In the genomic region with DNA sequence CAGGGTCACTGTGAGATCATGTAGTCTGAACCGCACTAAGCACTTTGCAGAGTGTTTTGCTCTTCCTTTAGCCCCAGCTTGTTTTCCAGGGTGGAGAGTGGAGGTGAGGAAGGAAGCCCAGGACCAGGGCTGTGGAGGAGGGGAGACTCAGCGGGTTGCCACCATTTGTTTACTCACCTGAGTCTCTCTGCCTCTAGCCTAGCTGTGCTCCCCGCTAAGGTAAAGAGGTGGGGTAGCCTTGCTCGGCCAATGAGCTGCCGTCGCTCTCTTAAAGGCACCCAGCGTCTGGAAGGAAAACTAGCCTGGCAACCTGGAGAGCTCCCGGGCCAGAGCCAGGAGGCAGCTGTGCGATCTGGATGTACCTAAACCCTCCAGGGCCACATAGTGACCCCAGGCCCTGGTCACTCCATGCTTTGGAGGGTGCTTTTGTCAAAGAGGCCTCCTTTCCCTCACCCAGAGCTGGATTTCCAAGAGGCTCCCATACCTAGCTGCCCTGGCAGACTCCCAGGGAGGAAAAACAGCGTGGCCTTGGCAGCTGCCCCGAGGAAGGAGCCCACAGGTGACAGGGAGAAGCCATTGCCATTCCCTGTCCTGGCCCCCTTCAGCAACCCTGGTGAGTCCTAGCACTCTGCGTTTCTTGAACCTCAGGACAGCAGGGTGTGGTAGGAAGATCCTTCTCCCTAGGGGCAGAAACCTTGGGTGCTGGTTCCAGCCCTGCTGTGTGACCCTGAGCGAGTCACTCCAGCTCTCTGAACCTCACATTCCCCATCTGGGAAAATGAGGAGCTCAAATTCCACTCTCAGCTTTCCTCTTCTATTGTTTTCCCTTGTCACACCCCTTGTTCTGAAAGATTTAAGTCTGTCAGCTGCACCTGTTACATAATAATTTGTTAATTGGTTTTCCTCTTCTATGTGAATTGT, we compare ENCODE assay signal across 11 cellular contexts. TPM values are rescaled to one million over a fixed set of nuclear protein-coding genes. Genes with fewer than 3 reads are reported as not detected.
DNase-seq lines count a peak whose midpoint lies in the region; ATAC-seq, FAIRE-seq and TF ChIP-seq lines count a peak whose summit lies in the region.
"Had no signal": no experiment of that assay in that cellular context is flagged by ENCODE, and none has a peak within 500 bp of the region (broad histone marks: within the 10 kb centered on the region; RNA-seq: fewer than 3 reads in every experiment).

No MANE protein-coding gene starts in this region.

- H3K23ac ChIP-seq in H1 (ENCODE audit: insufficient read length) = no peak overlapping the region

- H3K4me1 ChIP-seq in H1 (replicated peaks in 1 of 4; ENCODE audit: control insufficient read depth in 3 of 4, insufficient read depth in 4 of 4, low read length in 3 of 4) (peaks cover 12 to 33% (median 23%) of the 10 kb centered on the region in 4 experiments), muscle layer of duodenum (ENCODE audit: control insufficient read depth in 1 of 2, insufficient read depth in 2 of 2, low read length in 2 of 2) (peaks cover 0 to 19% of the 10 kb centered on the region in 2 donors)

- peak overlapping the region; percentile 74 for H4K5ac ChIP-seq in H1 (ENCODE audit: insufficient read length, low read depth, low read length)

- peak in 1 of 2 experiments; percentile 62; a peak in 2 of 3 replicates for TF ChIP-seq POLR2A in H1 (IDR thresholded peaks at IDR 0.05; ENCODE audit: control extremely low read depth in 1 of 2, low read depth in 2 of 2, low read length in 2 of 2)

- H3K4ac ChIP-seq in H1 (replicated peaks; ENCODE audit: insufficient read length, low read depth, low read length) = peak overlapping the region; percentile 7

- no peak for TF ChIP-seq CTCF in H1 (IDR thresholded peaks at IDR 0.05; ENCODE audit: control extremely low read depth in 1 of 3, insufficient read depth in 1 of 3, low read depth in 1 of 3, low read length in 3 of 3)
- TF ChIP-seq CTCF in osteocyte (IDR thresholded peaks at IDR 0.05) = no peak

- H3K79me2 ChIP-seq in H1 (ENCODE audit: control insufficient read depth in 1 of 2, insufficient read depth in 2 of 2, low read length in 2 of 2) = peaks cover 0 to 16% of the 10 kb centered on the region in 2 experiments; a peak in 2 of 4 replicates

- peak overlapping the region; percentile 79; the same call in 1 of the 2 replicates for H2BK5ac ChIP-seq in H1 (ENCODE audit: low read depth, low read length)

- H2AK5ac ChIP-seq in H1 (ENCODE audit: low read depth, low read length) = peak overlapping the region; percentile 91

- 17% methylated on average over 13 of the region's 13 CpGs; no CpG with 5 or more reads in 1 of the 2 experiments for WGBS in H1 (ENCODE audit: extremely low coverage in 1 of 2, insufficient coverage in 1 of 2, insufficient read length in 1 of 2, insufficient replicate concordance in 2 of 2, low coverage in 1 of 2, low lambda C conversion rate in 2 of 2, missing lambda C conversion rate in 1 of 2), 2 experiments

- peak overlapping the region; percentile 53 for H3K27ac ChIP-seq in H1 (ENCODE audit: low read depth, low read length)
- H3K27ac ChIP-seq in muscle layer of duodenum (ENCODE audit: low read length) = peak overlapping the region; percentile 67

- TF ChIP-seq EP300 in H1 (IDR thresholded peaks at IDR 0.05; ENCODE audit: borderline replicate concordance in 1 of 2, low read depth in 2 of 2, low read length in 2 of 2) = peak in 1 of 2 experiments; percentile 93; a peak in 1 of 3 replicates

- H3K27me3 ChIP-seq in H1 (replicated peaks in 1 of 4; ENCODE audit: control insufficient read depth in 3 of 4, extremely low read depth in 1 of 4, insufficient read depth in 3 of 4, low read length in 3 of 4) = no peaks in the 10 kb centered on the region
- no peaks in the 10 kb centered on the region for H3K27me3 ChIP-seq in muscle layer of duodenum (ENCODE audit: low read depth, low read length)
- H3K27me3 ChIP-seq: SJSA1 had no signal

- H4K8ac ChIP-seq in H1 (ENCODE audit: extremely low read depth, insufficient read depth, low read length) = no peak overlapping the region

- peak overlapping the region; percentile 92 for H4K91ac ChIP-seq in H1 (replicated peaks; ENCODE audit: insufficient read length, low read length)

- peaks cover 8% of the 10 kb centered on the region for H3K23me2 ChIP-seq in H1 (ENCODE audit: low read depth, low read length)

- H2BK120ac ChIP-seq in H1 (replicated peaks; ENCODE audit: low read depth, low read length) = peak overlapping the region; percentile 6

- H3K4me3 ChIP-seq in H1 (ENCODE audit: extremely low read depth in 1 of 4, insufficient read depth in 2 of 4, low read depth in 3 of 4, low read length in 4 of 4) (peak overlapping the region; percentile 16 to 51 (median 34); a peak in 7 of 8 replicates), muscle layer of duodenum (ENCODE audit: low read depth in 1 of 2, low read length in 2 of 2) (peak overlapping the region in 1 of 2 donors; percentile 50)
- H3K4me3 ChIP-seq: SJSA1 had no signal

- no peak for ATAC-seq in activated naive CD4-positive, alpha-beta T cell treated with anti-CD3 and anti-CD28 coated beads, Interleukin-2, amount 50 U/mL, for 72 hours
- no peak for ATAC-seq in HG03342 (IDR thresholded peaks at IDR 0.05; ENCODE audit: unreplicated experiment)

- peaks cover 18% of the 10 kb centered on the region for H3K4me1 Mint-ChIP-seq in osteocyte (ENCODE audit: unreplicated experiment)

- CTCF ChIA-PET in H1 (lab: Charles Lee; ENCODE audit: partially characterized antibody) = interaction anchor here (0.6 to 5.2 kb wide), 13 partner anchors 9 to 248 kb away, joined by 3 to 27 read pairs (median 3); no protein-coding TSS in a partner anchor

- no peak overlapping the region for H2AFZ ChIP-seq in H1 (ENCODE audit: low read length)

- H3K27me3 Mint-ChIP-seq in osteocyte (ENCODE audit: unreplicated experiment) = no peaks in the 10 kb centered on the region

- H3K4me2 ChIP-seq in H1 (ENCODE audit: insufficient read depth in 1 of 2, low read depth in 2 of 2, low read length in 2 of 2) = peak overlapping the region; percentile 65 to 67

- H3K36me3 Mint-ChIP-seq in osteocyte (ENCODE audit: unreplicated experiment) = no peaks in the 10 kb centered on the region
- H3K36me3 Mint-ChIP-seq in activated naive CD4-positive, alpha-beta T cell treated with anti-CD3 and anti-CD28 coated beads, Interleukin-2, amount 50 U/mL, for 72 hours = no peaks in the 10 kb centered on the region

- H3K79me1 ChIP-seq in H1 (ENCODE audit: low read depth, low read length) = peaks cover 3% of the 10 kb centered on the region

- POLR2A ChIA-PET in H1 (lab: Charles Lee; ENCODE audit: partially characterized antibody) = interaction anchor here (0.6 to 5.7 kb wide), 17 partner anchors 9 to 152 kb away, joined by 3 to 29 read pairs (median 3); no protein-coding TSS in a partner anchor

- peak; percentile 81 for FAIRE-seq in H1 (lab: Jason Lieb, UNC)

- H4K20me1 ChIP-seq in H1 (replicated peaks in 1 of 2; ENCODE audit: control insufficient read depth in 1 of 2, insufficient read depth in 2 of 2, low read length in 2 of 2) = no peaks in the 10 kb centered on the region

- H3K9me3 ChIP-seq in H1 (ENCODE audit: insufficient read depth in 2 of 2, low read depth in 1 of 2, low read length in 1 of 2) = no peaks in the 10 kb centered on the region
- H3K9me3 ChIP-seq in muscle layer of duodenum (ENCODE audit: control insufficient read depth in 1 of 2, low read length in 2 of 2) = no peaks in the 10 kb centered on the region
- H3K9me3 ChIP-seq: SJSA1 had no signal

- DNase-seq in ELF-1 (ENCODE audit: low read depth, low spot score) (peak; percentile 88), NCI-H2107 (lab: John Stamatoyannopoulos, UW) (peak; percentile 68), H1 (ENCODE audit: low read depth in 1 of 2, low spot score in 2 of 2) (peak; percentile 82 to 86), osteocyte (ENCODE audit: extremely low spot score, unreplicated experiment) (no peak)
- no peak for DNase-seq in activated effector memory CD4-positive, alpha-beta T cell treated with Interleukin-2 at 50 U/mL for 16 hours
- DNase-seq in activated naive CD4-positive, alpha-beta T cell treated with anti-CD3 and anti-CD28 coated beads, Interleukin-2, amount 50 U/mL, for 72 hours (ENCODE audit: low spot score in 2 of 2) = no peak
- DNase-seq: occipital lobe had no signal

- H3K4me3 Mint-ChIP-seq in osteocyte (ENCODE audit: unreplicated experiment) = no peak overlapping the region
- H3K4me3 Mint-ChIP-seq: activated T-helper 1 cell treated with anti-CD3 and anti-CD28 coated beads, Interleukin-12 subunit alpha, Interleukin-12 subunit beta, Interleukin-2, Interleukin-4 antibody, amounts not matched to agents 30 ng/mL and 10 ng/mL and 1 ng/mL, durations not matched to agents 14 hours and 24 hours and 36 hours had no signal

- H3K9ac ChIP-seq in H1 (replicated peaks in 1 of 4; ENCODE audit: extremely low read depth in 1 of 4, low read depth in 3 of 4, low read length in 3 of 4) = peak overlapping the region in 1 of 4 experiments; percentile 5; a peak in 1 of 7 replicates

- no peaks in the 10 kb centered on the region for H3K9me3 Mint-ChIP-seq in osteocyte (ENCODE audit: unreplicated experiment)
- no peaks in the 10 kb centered on the region for H3K9me3 Mint-ChIP-seq in activated naive CD4-positive, alpha-beta T cell treated with anti-CD3 and anti-CD28 coated beads, Interleukin-2, amount 50 U/mL, for 72 hours
- H3K9me3 Mint-ChIP-seq: activated T-helper 1 cell treated with anti-CD3 and anti-CD28 coated beads, Interleukin-12 subunit alpha, Interleukin-12 subunit beta, Interleukin-2, Interleukin-4 antibody, amounts not matched to agents 30 ng/mL and 10 ng/mL and 1 ng/mL, durations not matched to agents 14 hours and 24 hours and 36 hours had no signal

- TF ChIP-seq RAD21 in H1 (IDR thresholded peaks at IDR 0.05 in 1 of 2, conservative IDR thresholded peaks at IDR 0.05 in 1 of 2; ENCODE audit: low read depth in 2 of 2, low read length in 2 of 2) = peak in 1 of 2 experiments; percentile 12; a peak in 1 of 4 replicates

- H3K18ac ChIP-seq in H1 (ENCODE audit: extremely low read depth, low read length) = peak overlapping the region; percentile 79

- H3K56ac ChIP-seq in H1 (replicated peaks; ENCODE audit: insufficient read length, low read depth, low read length) = no peak overlapping the region

- H3K36me3 ChIP-seq in H1 (ENCODE audit: control insufficient read depth in 2 of 4, insufficient read depth in 4 of 4, low read length in 3 of 4) (no peaks in the 10 kb centered on the region), muscle layer of duodenum (ENCODE audit: control insufficient read depth in 1 of 2, insufficient read depth in 2 of 2, low read length in 2 of 2) (no peaks in the 10 kb centered on the region)
- H3K36me3 ChIP-seq: SJSA1 had no signal

- peak overlapping the region; percentile 97 for H2BK12ac ChIP-seq in H1 (ENCODE audit: low read depth, low read length)

- H2BK20ac ChIP-seq in H1 (ENCODE audit: low read length) = 0 out of 2 replicates have a peak overlapping the region, but pooled peaks have one; percentile 48

- no peak overlapping the region for H3K27ac Mint-ChIP-seq in osteocyte (ENCODE audit: unreplicated experiment)
- H3K27ac Mint-ChIP-seq in activated naive CD4-positive, alpha-beta T cell treated with anti-CD3 and anti-CD28 coated beads, Interleukin-2, amount 50 U/mL, for 72 hours = no peak overlapping the region
- H3K27ac Mint-ChIP-seq: activated T-helper 1 cell treated with anti-CD3 and anti-CD28 coated beads, Interleukin-12 subunit alpha, Interleukin-12 subunit beta, Interleukin-2, Interleukin-4 antibody, amounts not matched to agents 30 ng/mL and 10 ng/mL and 1 ng/mL, durations not matched to agents 14 hours and 24 hours and 36 hours had no signal

- peak overlapping the region; percentile 19; the same call in 1 of the 2 replicates for H2BK15ac ChIP-seq in H1 (ENCODE audit: low read length)

- no peak overlapping the region for H3K14ac ChIP-seq in H1 (ENCODE audit: insufficient read length)

RNA-seq across cellular contexts. Expression of a gene that starts 42.4 kb away (rescaled TPM):
- total RNA-seq in H1 (2021; fragmentation: NEBNext Ultra II Directional; extraction: Animal tissue kit (Norgen Biotek cat#: 25700)) = 409 and 422 TPM in 2 replicates
- 106 and 156 TPM in 2 replicates for polyA plus RNA-seq in H1 (2011; rRNA removed)
- polyA plus RNA-seq in H1 (2011; cell fraction: cytosol; rRNA removed) = 126 TPM
- polyA plus RNA-seq in H1 (2011; cell fraction: nucleus; rRNA removed) = 349 TPM
- 181 to 219 TPM (median 186 TPM) in 4 replicates for polyA plus RNA-seq in H1 (2012, experiment 1 of 2)
- polyA plus RNA-seq in H1 (2012, experiment 2 of 2) = 78.9 TPM
- 201 TPM for polyA plus RNA-seq in H1 (2013, experiment 1 of 2)
- 196 TPM for polyA plus RNA-seq in H1 (2013, experiment 2 of 2)
- 223 and 225 TPM in 2 replicates for polyA minus RNA-seq in H1 (2011; rRNA and poly(A)+ RNA removed)
- polyA minus RNA-seq in H1 (2011; cell fraction: cytosol; rRNA and poly(A)+ RNA removed) = 149 TPM
- polyA minus RNA-seq in H1 (2011; cell fraction: nucleus; rRNA and poly(A)+ RNA removed) = 253 TPM
- total RNA-seq in osteocyte = 247 TPM in 2 replicates
- 100 to 1,000 TPM; 172 to 231 TPM for total RNA-seq in activated naive CD4-positive, alpha-beta T cell treated with anti-CD3 and anti-CD28 coated beads, Interleukin-2, amount 50 U/mL, for 72 hours

Comparison
In these comparisons a context has a peak if more than half of its experiments do, and no peak if none do; other contexts are left out.
1. DNase-seq: peak in ELF-1 (single experiment), NCI-H2107 (single experiment) and H1 (2 of 2); none in osteocyte (single experiment), activated effector memory CD4-positive, alpha-beta T cell treated with Interleukin-2 at 50 U/mL for 16 hours (single experiment) and activated naive CD4-positive, alpha-beta T cell treated with anti-CD3 and anti-CD28 coated beads, Interleukin-2, amount 50 U/mL, for 72 hours (0 of 2).